ENCODE assay signal across 14 cellular contexts in the genomic region with DNA sequence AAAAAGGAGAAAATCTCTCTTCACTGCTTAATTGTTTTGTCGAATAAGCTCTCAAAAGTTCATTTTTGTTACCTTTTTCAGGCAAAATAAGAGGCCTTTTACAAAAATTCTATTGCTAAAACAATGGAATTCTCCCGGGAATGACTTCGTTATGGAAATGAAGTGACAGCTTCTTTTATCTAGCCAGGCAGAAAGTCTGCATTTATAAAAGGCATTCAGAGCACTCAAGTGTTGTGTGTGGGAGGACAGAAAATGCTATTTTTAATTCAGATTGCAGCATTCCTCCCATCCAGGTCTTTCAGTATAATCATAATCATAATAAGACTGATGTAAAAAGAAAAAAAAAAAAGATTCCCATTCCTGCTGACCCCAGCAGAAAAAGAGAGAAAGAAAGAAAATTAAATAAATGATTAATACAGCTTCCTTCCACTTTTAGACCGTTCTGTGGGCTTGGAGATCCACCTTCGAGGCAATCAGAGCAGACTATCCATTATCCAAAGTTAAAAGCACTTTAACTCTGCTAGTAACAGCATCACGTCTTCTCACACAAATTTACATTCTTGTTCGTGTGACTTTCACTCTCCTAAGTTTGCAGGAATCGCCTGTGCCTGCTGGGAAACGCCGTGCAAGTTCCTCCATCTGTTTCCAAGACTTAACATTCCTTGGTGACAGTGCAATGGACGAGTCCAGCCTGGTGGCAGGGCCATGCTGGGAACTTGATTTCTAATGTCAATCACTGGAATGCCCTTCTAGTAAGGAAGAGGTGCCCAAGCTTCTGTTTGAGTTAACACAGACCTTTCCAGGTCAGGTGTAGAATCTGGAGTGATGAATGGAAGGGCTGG.
DNase-seq lines count a peak whose midpoint lies in the region; ATAC-seq and TF ChIP-seq lines count a peak whose summit lies in the region.
"Had no signal": no experiment of that assay in that cellular context is flagged by ENCODE, and none has a peak within 500 bp of the region (broad histone marks: within the 10 kb centered on the region; RNA-seq: fewer than 3 reads in every experiment).

No MANE protein-coding gene starts in this region.

- no peaks in the 10 kb centered on the region for H3F3A ChIP-seq in PC-3 (ENCODE audit: low read length, unreplicated experiment)

- H3K9me2 ChIP-seq in PC-3 (replicated peaks; ENCODE audit: low read length), result no peaks in the 10 kb centered on the region

- no peaks in the 10 kb centered on the region for H3K27me3 ChIP-seq in right cardiac atrium (ENCODE audit: control insufficient read depth, insufficient read depth)
- H3K27me3 ChIP-seq in rectal smooth muscle tissue (ENCODE audit: control insufficient read depth, insufficient read depth, low read length), result no peaks in the 10 kb centered on the region
- H3K27me3 ChIP-seq in stomach, result no peaks in the 10 kb centered on the region
- no peaks in the 10 kb centered on the region for H3K27me3 ChIP-seq in PC-3 (ENCODE audit: low read length)
- H3K27me3 ChIP-seq: MG63 had no signal

- no peak overlapping the region for H3K4me2 ChIP-seq in PC-3 (ENCODE audit: low read length)

- TF ChIP-seq EP300 in stomach (IDR thresholded peaks at IDR 0.05), result no peak

- H2AFZ ChIP-seq in PC-3 (ENCODE audit: low read length), result no peak overlapping the region

- H4K20me1 ChIP-seq in PC-3 (ENCODE audit: low read length), result no peaks in the 10 kb centered on the region

- peaks cover 2% of the 10 kb centered on the region for H3K4me1 ChIP-seq in right cardiac atrium (ENCODE audit: control insufficient read depth, insufficient read depth, low read length)
- peaks cover 5% of the 10 kb centered on the region for H3K4me1 ChIP-seq in rectal smooth muscle tissue (ENCODE audit: control insufficient read depth, insufficient read depth, low read length)
- H3K4me1 ChIP-seq in stomach, result peaks cover 0 to 26% (median 6%) of the 10 kb centered on the region in 4 donors
- H3K4me1 ChIP-seq in PC-3 (ENCODE audit: insufficient read depth, low read length), result peaks cover 23% of the 10 kb centered on the region

- H3K9me3 Mint-ChIP-seq in WTC11, result peaks cover 15% of the 10 kb centered on the region
- H3K9me3 Mint-ChIP-seq: CD4-positive, alpha-beta T cell had no signal

- H3K27ac Mint-ChIP-seq in WTC11, result peak overlapping the region; percentile 12
- H3K27ac Mint-ChIP-seq: CD4-positive, alpha-beta T cell had no signal

- H3K4me3 Mint-ChIP-seq in WTC11, result no peak overlapping the region
- H3K4me3 Mint-ChIP-seq: activated naive CD8-positive, alpha-beta T cell; CD4-positive, alpha-beta T cell; stimulated activated naive CD8-positive, alpha-beta T cell treated with anti-CD3 and anti-CD28 coated beads, Interleukin-15, Interleukin-2, amounts not matched to agents 100 ng/mL and 50 ng/mL, for 24 hours had no signal

- CTCF ChIA-PET in WTC11 (lab: Charles Lee), result interaction anchor here (0.6 to 2.1 kb wide), 6 partner anchors 7 to 279 kb away, joined by 3 to 9 read pairs (median 4); no protein-coding TSS in a partner anchor
- CTCF ChIA-PET in PC-3 (lab: Charles Lee), result interaction anchor here (0.9 kb wide), 1 partner anchor 250 kb away, joined by 4 read pairs; no protein-coding TSS in a partner anchor

- WGBS in right cardiac atrium, result 27% methylated on average over 11 of the region's 11 CpGs
- 64 to 87% (median 73%) methylated on average over 11 of the region's 11 CpGs for WGBS in stomach, 5 donors

- peaks cover 39% of the 10 kb centered on the region for H3K4me1 Mint-ChIP-seq in WTC11

- H3K79me2 ChIP-seq in PC-3 (ENCODE audit: low read length), result no peaks in the 10 kb centered on the region

- H3K27ac ChIP-seq in right cardiac atrium (ENCODE audit: low read length) (no peak overlapping the region), rectal smooth muscle tissue (ENCODE audit: low read depth, low read length) (peak overlapping the region; percentile 9), stomach (no peak overlapping the region), PC-3 (ENCODE audit: low read length) (no peak overlapping the region)
- H3K27ac ChIP-seq: SK-N-MC had no signal

- no peak overlapping the region for H3K9ac ChIP-seq in rectal smooth muscle tissue (ENCODE audit: low read length)
- no peak overlapping the region for H3K9ac ChIP-seq in PC-3 (ENCODE audit: low read length)

- POLR2A ChIA-PET in WTC11 (lab: Charles Lee), result no interaction called here
- POLR2A ChIA-PET in PC-3 (lab: Charles Lee; ENCODE audit: unreplicated experiment), result no interaction called here

- DNase-seq in GM04503 (ENCODE audit: low read depth) (peak; percentile 8), WTC11 (ENCODE audit: low spot score) (no peak), right cardiac atrium (no peak), ecto neural progenitor cell (ENCODE audit: low spot score) (no peak), stomach (no peak), PC-3 (no peak)
- DNase-seq: CD4-positive, alpha-beta T cell; GDM1; MG63; NCI-H2171 treated with DMSO at 0.1 percent for 48 hours had no signal

- H3K36me3 ChIP-seq in rectal smooth muscle tissue (ENCODE audit: control insufficient read depth, insufficient read depth, low read length) (no peaks in the 10 kb centered on the region), stomach (no peaks in the 10 kb centered on the region), PC-3 (ENCODE audit: low read depth, low read length) (no peaks in the 10 kb centered on the region)
- H3K36me3 ChIP-seq: MG63 had no signal

- no TSS peak for BruUV-seq in PC-3 (replicated peaks; lab: Mats Ljungman, UMichigan)

- H3K9me3 ChIP-seq in right cardiac atrium (ENCODE audit: control insufficient read depth, low read length), result no peaks in the 10 kb centered on the region
- no peaks in the 10 kb centered on the region for H3K9me3 ChIP-seq in stomach
- H3K9me3 ChIP-seq in PC-3 (ENCODE audit: low read length), result no peaks in the 10 kb centered on the region
- H3K9me3 ChIP-seq: MG63 had no signal

- peaks cover 7% of the 10 kb centered on the region for H3K36me3 Mint-ChIP-seq in WTC11

- ATAC-seq in WTC11, result no peak
- ATAC-seq in right cardiac atrium, result no peak
- no peak for ATAC-seq in PC-3

- H3K27me3 Mint-ChIP-seq in WTC11 (ENCODE audit: low read depth), result no peaks in the 10 kb centered on the region
- H3K27me3 Mint-ChIP-seq: activated naive CD8-positive, alpha-beta T cell; CD4-positive, alpha-beta T cell; stimulated activated naive CD8-positive, alpha-beta T cell treated with anti-CD3 and anti-CD28 coated beads, Interleukin-15, Interleukin-2, amounts not matched to agents 100 ng/mL and 50 ng/mL, for 24 hours had no signal

- H3K4me3 ChIP-seq in right cardiac atrium (ENCODE audit: low read length) (peak overlapping the region; percentile 36), rectal smooth muscle tissue (ENCODE audit: low read length) (no peak overlapping the region), stomach (no peak overlapping the region), PC-3 (ENCODE audit: low read length) (no peak overlapping the region)
- H3K4me3 ChIP-seq: MG63, SK-N-MC had no signal

- intact Hi-C loops in right cardiac atrium (cut with DNase I) (loop anchor here in 1 of 4 donors (10.0 kb wide), 1 partner anchor 162 kb away; no protein-coding TSS in a partner anchor), stomach (cut with DNase I; ENCODE audit: low total_unique reads) (no loop called here), PC-3 (cut with micrococcal nuclease) (loop anchor here (5.0 to 10.0 kb wide), 3 partner anchors 85 to 588 kb away; no protein-coding TSS in a partner anchor)

- no peak for TF ChIP-seq CTCF in WTC11 (IDR thresholded peaks at IDR 0.05)
- no peak for TF ChIP-seq CTCF in stomach (IDR thresholded peaks at IDR 0.05)
- TF ChIP-seq CTCF in PC-3 (conservative IDR thresholded peaks at IDR 0.05; ENCODE audit: low read depth, low read length), result no peak

- no peak for TF ChIP-seq POLR2A in stomach (IDR thresholded peaks at IDR 0.05)

TF ChIP-seq in WTC11, 78 proteins besides CTCF, POLR2A, EP300 and RAD21 (continues in another document):
- TF ChIP-seq, protein P1, sequence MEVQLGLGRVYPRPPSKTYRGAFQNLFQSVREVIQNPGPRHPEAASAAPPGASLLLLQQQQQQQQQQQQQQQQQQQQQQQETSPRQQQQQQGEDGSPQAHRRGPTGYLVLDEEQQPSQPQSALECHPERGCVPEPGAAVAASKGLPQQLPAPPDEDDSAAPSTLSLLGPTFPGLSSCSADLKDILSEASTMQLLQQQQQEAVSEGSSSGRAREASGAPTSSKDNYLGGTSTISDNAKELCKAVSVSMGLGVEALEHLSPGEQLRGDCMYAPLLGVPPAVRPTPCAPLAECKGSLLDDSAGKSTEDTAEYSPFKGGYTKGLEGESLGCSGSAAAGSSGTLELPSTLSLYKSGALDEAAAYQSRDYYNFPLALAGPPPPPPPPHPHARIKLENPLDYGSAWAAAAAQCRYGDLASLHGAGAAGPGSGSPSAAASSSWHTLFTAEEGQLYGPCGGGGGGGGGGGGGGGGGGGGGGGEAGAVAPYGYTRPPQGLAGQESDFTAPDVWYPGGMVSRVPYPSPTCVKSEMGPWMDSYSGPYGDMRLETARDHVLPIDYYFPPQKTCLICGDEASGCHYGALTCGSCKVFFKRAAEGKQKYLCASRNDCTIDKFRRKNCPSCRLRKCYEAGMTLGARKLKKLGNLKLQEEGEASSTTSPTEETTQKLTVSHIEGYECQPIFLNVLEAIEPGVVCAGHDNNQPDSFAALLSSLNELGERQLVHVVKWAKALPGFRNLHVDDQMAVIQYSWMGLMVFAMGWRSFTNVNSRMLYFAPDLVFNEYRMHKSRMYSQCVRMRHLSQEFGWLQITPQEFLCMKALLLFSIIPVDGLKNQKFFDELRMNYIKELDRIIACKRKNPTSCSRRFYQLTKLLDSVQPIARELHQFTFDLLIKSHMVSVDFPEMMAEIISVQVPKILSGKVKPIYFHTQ (CRISPR knock-in tag; IDR thresholded peaks at IDR 0.05), result no peak
- TF ChIP-seq NFE2L1 (CRISPR knock-in tag; IDR thresholded peaks at IDR 0.05) (no peak), CBFB (CRISPR knock-in tag; IDR thresholded peaks at IDR 0.05; ENCODE audit: low read depth) (no peak), CREB1 (CRISPR knock-in tag; IDR thresholded peaks at IDR 0.05) (no peak), ZNF396 (CRISPR knock-in tag; IDR thresholded peaks at IDR 0.05; ENCODE audit: borderline replicate concordance) (no peak), NFATC4 (CRISPR knock-in tag; IDR thresholded peaks at IDR 0.05) (no peak)
- TF ChIP-seq, protein P2, sequence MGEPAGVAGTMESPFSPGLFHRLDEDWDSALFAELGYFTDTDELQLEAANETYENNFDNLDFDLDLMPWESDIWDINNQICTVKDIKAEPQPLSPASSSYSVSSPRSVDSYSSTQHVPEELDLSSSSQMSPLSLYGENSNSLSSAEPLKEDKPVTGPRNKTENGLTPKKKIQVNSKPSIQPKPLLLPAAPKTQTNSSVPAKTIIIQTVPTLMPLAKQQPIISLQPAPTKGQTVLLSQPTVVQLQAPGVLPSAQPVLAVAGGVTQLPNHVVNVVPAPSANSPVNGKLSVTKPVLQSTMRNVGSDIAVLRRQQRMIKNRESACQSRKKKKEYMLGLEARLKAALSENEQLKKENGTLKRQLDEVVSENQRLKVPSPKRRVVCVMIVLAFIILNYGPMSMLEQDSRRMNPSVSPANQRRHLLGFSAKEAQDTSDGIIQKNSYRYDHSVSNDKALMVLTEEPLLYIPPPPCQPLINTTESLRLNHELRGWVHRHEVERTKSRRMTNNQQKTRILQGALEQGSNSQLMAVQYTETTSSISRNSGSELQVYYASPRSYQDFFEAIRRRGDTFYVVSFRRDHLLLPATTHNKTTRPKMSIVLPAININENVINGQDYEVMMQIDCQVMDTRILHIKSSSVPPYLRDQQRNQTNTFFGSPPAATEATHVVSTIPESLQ (CRISPR knock-in tag; IDR thresholded peaks at IDR 0.05), result no peak
